Comparison of ENCODE assay signal across 20 cellular contexts in the genomic region with DNA sequence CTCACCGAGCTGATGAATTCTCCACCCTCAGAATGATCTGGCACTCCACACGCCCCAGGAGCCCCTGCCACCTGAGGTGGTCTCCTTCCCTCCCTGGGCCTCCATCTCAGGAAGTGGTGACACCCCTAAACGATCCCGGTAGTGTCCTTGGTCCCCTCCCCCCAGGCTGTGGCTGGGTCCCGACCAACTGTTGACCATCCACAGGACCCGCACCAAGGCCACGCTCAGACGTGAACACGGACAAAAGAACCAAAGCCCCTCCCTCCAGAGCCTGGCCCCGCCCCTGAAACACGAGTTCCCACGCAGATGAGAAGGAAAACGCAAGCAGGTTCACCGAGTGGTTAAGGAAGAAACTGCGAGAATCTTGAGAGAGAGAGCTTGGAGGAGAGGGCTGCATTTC. TPM values are rescaled to one million over a fixed set of nuclear protein-coding genes. Genes with fewer than 3 reads are reported as not detected.
"Had no signal": no experiment of that assay in that cellular context is flagged by ENCODE, and none has a peak within 500 bp of the region (broad histone marks: within the 10 kb centered on the region; RNA-seq: fewer than 3 reads in every experiment).

No MANE protein-coding gene starts in this region.

- H3K27ac ChIP-seq: cardiac muscle cell, esophagus squamous epithelium, SJSA1, skin epidermis, suprapubic skin had no signal

- ATAC-seq: activated CD4-positive, CD25-positive, alpha-beta regulatory T cell treated with anti-CD3 and anti-CD28 coated beads, Interleukin-2, amount 50 U/mL, for 24 hours; activated T-helper 17 cell treated with anti-CD3 and anti-CD28 coated beads, Interleukin-2, amount 50 U/mL, for 72 hours; stimulated activated naive CD8-positive, alpha-beta T cell treated with anti-CD3 and anti-CD28 coated beads, Interleukin-15, Interleukin-2, amounts not matched to agents 100 U/mL and 50 U/mL, for 24 hours had no signal

- H3K9me3 ChIP-seq: esophagus squamous epithelium, SJSA1, suprapubic skin had no signal

- DNase-seq: activated naive CD4-positive, alpha-beta T cell treated with anti-CD3 and anti-CD28 coated beads for 36 hours; esophagus squamous epithelium; immature natural killer cell; naive B cell; retina; stimulated activated CD4-positive, alpha-beta T cell treated with anti-CD3 and anti-CD28 coated beads, Interleukin-4, amount 100 ng/mL, for 24 hours; stimulated activated naive CD8-positive, alpha-beta T cell treated with anti-CD3 and anti-CD28 coated beads, Interleukin-15, Interleukin-2, amounts not matched to agents 100 U/mL and 50 U/mL, for 24 hours; SW 1271; trophoblast cell had no signal

- H3K4me3 ChIP-seq: cardiac muscle cell, esophagus squamous epithelium, SJSA1, skin epidermis, suprapubic skin had no signal

- H3K27ac Mint-ChIP-seq: activated naive CD4-positive, alpha-beta T cell treated with anti-CD3 and anti-CD28 coated beads for 36 hours; activated T-helper 17 cell treated with anti-CD3 and anti-CD28 coated beads, Interleukin-2, amount 50 U/mL, for 72 hours; immature natural killer cell; T-helper 2 cell treated with Interferon-gamma antibody and Interleukin-4, amounts not matched to agents 5 μg/mL and 100 μg/mL, for 36 hours had no signal

- H3K4me1 Mint-ChIP-seq: activated T-helper 17 cell treated with anti-CD3 and anti-CD28 coated beads, Interleukin-2, amount 50 U/mL, for 72 hours; immature natural killer cell had no signal

- FAIRE-seq: colon had no signal

- H3K4me1 ChIP-seq: esophagus squamous epithelium, SJSA1, suprapubic skin had no signal

- H3K27me3 ChIP-seq: cardiac muscle cell, esophagus squamous epithelium, SJSA1, suprapubic skin had no signal

- H3K4me3 Mint-ChIP-seq: activated naive CD4-positive, alpha-beta T cell treated with anti-CD3 and anti-CD28 coated beads for 36 hours; activated T-helper 17 cell treated with anti-CD3 and anti-CD28 coated beads, Interleukin-2, amount 50 U/mL, for 72 hours; immature natural killer cell; naive B cell; T-helper 2 cell treated with Interferon-gamma antibody and Interleukin-4, amounts not matched to agents 5 μg/mL and 100 μg/mL, for 36 hours had no signal

- H3K9me3 Mint-ChIP-seq: activated naive CD4-positive, alpha-beta T cell treated with anti-CD3 and anti-CD28 coated beads for 36 hours; activated T-helper 17 cell treated with anti-CD3 and anti-CD28 coated beads, Interleukin-2, amount 50 U/mL, for 72 hours; immature natural killer cell had no signal

- H3K27me3 Mint-ChIP-seq: activated T-helper 17 cell treated with anti-CD3 and anti-CD28 coated beads, Interleukin-2, amount 50 U/mL, for 72 hours; naive B cell had no signal

RNA-seq across cellular contexts. Expression of a gene that starts 52.5 kb away (rescaled TPM):
- total RNA-seq: activated CD8-positive, alpha-beta memory T cell treated with anti-CD3 and anti-CD28 coated beads for 36 hours; activated naive CD4-positive, alpha-beta T cell treated with anti-CD3 and anti-CD28 coated beads for 36 hours; activated T-helper 17 cell treated with anti-CD3 and anti-CD28 coated beads, Interleukin-2, amount 50 U/mL, for 72 hours; fibroblast of villous mesenchyme; lung microvascular endothelial cell had no signal
